In genomic region chr1:85464497-85465098, GRCh38 we compare ENCODE assay signal across 8 cellular contexts. TPM values are rescaled to one million over a fixed set of nuclear protein-coding genes. Genes with fewer than 3 reads are reported as not detected.
A peak's percentile ranks its signal among the peaks of the same experiment; 100 is the strongest.
DNase-seq lines count a peak whose midpoint lies in the region; ATAC-seq and TF ChIP-seq lines count a peak whose summit lies in the region.

No MANE protein-coding gene starts in this region.

- ATAC-seq in GM19397 (IDR thresholded peaks at IDR 0.05; ENCODE audit: unreplicated experiment), result peak; percentile 61

- H3K36me3 ChIP-seq in breast epithelium, result no peaks in the 10 kb centered on the region
- H3K36me3 ChIP-seq in iPS-20b (ENCODE audit: insufficient read depth, low read depth, low read length), result no peaks in the 10 kb centered on the region
- H3K36me3 ChIP-seq in sigmoid colon, result no peaks in the 10 kb centered on the region

- H3K9ac ChIP-seq in iPS-20b (ENCODE audit: low read depth, low read length), result peak overlapping the region; percentile 65; the same call in 1 of the 2 replicates

- no peak for TF ChIP-seq CTCF in breast epithelium (IDR thresholded peaks at IDR 0.05)
- no peak for TF ChIP-seq CTCF in sigmoid colon (IDR thresholded peaks at IDR 0.05)

- H3K4me1 ChIP-seq in breast epithelium, result no peaks in the 10 kb centered on the region
- H3K4me1 ChIP-seq in iPS-20b (ENCODE audit: insufficient read depth, low read length), result peaks cover 13% of the 10 kb centered on the region
- peaks cover 0 to 35% (median 27%) of the 10 kb centered on the region in 4 donors for H3K4me1 ChIP-seq in sigmoid colon

- no peak for TF ChIP-seq EP300 in sigmoid colon (IDR thresholded peaks at IDR 0.05)

- H3K9me3 ChIP-seq in breast epithelium, result no peaks in the 10 kb centered on the region
- no peaks in the 10 kb centered on the region for H3K9me3 ChIP-seq in iPS-20b (ENCODE audit: insufficient read depth, low read depth, low read length)
- H3K9me3 ChIP-seq in sigmoid colon, result no peaks in the 10 kb centered on the region

- H3K4me3 ChIP-seq in breast epithelium (peak overlapping the region; percentile 59 to 95 (median 70)), iPS-20b (ENCODE audit: low read length) (peak overlapping the region; percentile 82; the same call in 1 of the 2 replicates), sigmoid colon (peak overlapping the region; percentile 53 to 79 (median 72))

- peak; percentile 93 for DNase-seq in COLO668 (lab: John Stamatoyannopoulos, UW; ENCODE audit: unreplicated experiment)
- DNase-seq in HPDE6-E6E7 (ENCODE audit: extremely low spot score), result peak; percentile 27
- DNase-seq in RKO (ENCODE audit: low spot score), result peak; percentile 81
- peak; percentile 30 to 56 for DNase-seq in breast epithelium (ENCODE audit: low spot score in 2 of 2)
- DNase-seq in sigmoid colon, result peak; percentile 81
- no peak for DNase-seq in NCI-H187 treated with DMSO at 0.1 percent for 48 hours (lab: John Stamatoyannopoulos, UW)

- 1% methylated on average over 72 of the region's 72 CpGs for WGBS in sigmoid colon, 2 donors

- TF ChIP-seq POLR2A in breast epithelium (IDR thresholded peaks at IDR 0.05), result no peak
- no peak for TF ChIP-seq POLR2A in sigmoid colon (IDR thresholded peaks at IDR 0.05)

- peak overlapping the region; percentile 78 to 90 for H3K27ac ChIP-seq in breast epithelium
- H3K27ac ChIP-seq in iPS-20b (ENCODE audit: low read length), result no peak overlapping the region
- peak overlapping the region; percentile 67 to 83 (median 76) for H3K27ac ChIP-seq in sigmoid colon

- H3K27me3 ChIP-seq in breast epithelium (no peaks in the 10 kb centered on the region), iPS-20b (ENCODE audit: insufficient read depth, low read length) (peaks cover 42% of the 10 kb centered on the region), sigmoid colon (no peaks in the 10 kb centered on the region)

- intact Hi-C loops in breast epithelium (cut with DNase I; ENCODE audit: low total_unique reads), result no loop called here
- intact Hi-C loops in sigmoid colon (cut with DNase I), result loop anchor here (2.0 to 5.0 kb wide), 3 partner anchors 62 to 156 kb away; partner anchors contain the start of gene CCN1

RNA-seq across cellular contexts. Expression of gene DDAH1, which starts 0.4 kb away (rescaled TPM):
- 10 to 100 TPM in 2 of 3 donors, 1 to 10 TPM in 1; 9.3 to 24.3 (median 23.9) TPM for total RNA-seq in breast epithelium
- 10 to 100 TPM; 11.5 to 26.3 (median 14.4) TPM for total RNA-seq in sigmoid colon
- 10 to 100 TPM; 25.2 to 43.2 (median 32.4) TPM for polyA plus RNA-seq in sigmoid colon
